ENCODE assay signal across 1 cellular context in the genomic region with DNA sequence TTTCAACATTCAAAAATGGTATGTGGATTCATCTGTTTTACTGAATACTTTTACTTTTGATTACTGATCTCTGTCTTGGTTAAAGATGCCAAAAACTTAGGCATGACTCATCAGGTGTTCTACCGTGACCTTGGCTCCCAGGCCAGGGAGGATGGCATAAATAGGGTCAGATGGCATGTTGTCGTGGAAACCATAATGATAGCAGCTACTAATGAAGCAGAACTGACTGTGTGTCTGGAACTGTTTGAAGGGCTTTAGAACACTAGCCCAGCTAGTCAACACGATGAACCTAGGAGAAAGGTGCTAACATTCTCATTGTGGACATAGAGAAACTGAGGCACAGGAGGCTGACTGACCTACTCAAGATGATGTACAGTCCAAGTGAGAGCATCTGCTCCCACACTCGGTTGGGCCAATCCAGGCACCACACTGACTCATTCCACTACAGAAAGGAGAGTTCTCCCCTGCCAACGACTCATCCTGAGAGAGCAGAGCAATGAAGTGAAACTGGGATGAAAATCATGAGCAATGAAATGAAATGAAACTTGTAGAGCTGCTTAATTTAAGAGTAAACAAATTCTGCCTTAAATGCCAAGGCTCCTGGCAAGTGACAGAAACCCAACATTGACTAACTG.
TF ChIP-seq lines count a peak whose summit lies in the region.

No MANE protein-coding gene starts in this region.

TF ChIP-seq in GM12878, 131 proteins besides CTCF, POLR2A, EP300 and RAD21 (continued from another document and continues in another):
- TF ChIP-seq, protein P1, sequence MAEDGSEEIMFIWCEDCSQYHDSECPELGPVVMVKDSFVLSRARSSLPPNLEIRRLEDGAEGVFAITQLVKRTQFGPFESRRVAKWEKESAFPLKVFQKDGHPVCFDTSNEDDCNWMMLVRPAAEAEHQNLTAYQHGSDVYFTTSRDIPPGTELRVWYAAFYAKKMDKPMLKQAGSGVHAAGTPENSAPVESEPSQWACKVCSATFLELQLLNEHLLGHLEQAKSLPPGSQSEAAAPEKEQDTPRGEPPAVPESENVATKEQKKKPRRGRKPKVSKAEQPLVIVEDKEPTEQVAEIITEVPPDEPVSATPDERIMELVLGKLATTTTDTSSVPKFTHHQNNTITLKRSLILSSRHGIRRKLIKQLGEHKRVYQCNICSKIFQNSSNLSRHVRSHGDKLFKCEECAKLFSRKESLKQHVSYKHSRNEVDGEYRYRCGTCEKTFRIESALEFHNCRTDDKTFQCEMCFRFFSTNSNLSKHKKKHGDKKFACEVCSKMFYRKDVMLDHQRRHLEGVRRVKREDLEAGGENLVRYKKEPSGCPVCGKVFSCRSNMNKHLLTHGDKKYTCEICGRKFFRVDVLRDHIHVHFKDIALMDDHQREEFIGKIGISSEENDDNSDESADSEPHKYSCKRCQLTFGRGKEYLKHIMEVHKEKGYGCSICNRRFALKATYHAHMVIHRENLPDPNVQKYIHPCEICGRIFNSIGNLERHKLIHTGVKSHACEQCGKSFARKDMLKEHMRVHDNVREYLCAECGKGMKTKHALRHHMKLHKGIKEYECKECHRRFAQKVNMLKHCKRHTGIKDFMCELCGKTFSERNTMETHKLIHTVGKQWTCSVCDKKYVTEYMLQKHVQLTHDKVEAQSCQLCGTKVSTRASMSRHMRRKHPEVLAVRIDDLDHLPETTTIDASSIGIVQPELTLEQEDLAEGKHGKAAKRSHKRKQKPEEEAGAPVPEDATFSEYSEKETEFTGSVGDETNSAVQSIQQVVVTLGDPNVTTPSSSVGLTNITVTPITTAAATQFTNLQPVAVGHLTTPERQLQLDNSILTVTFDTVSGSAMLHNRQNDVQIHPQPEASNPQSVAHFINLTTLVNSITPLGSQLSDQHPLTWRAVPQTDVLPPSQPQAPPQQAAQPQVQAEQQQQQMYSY (CRISPR knock-in tag; IDR thresholded peaks at IDR 0.05), result no peak
- no peak for TF ChIP-seq CBX3 (IDR thresholded peaks at IDR 0.05; ENCODE audit: borderline replicate concordance, low read depth)
- TF ChIP-seq RBBP5 (conservative IDR thresholded peaks at IDR 0.05), result no peak
- TF ChIP-seq RCOR1 (conservative IDR thresholded peaks at IDR 0.05; ENCODE audit: low read depth, low read length), result no peak
- TF ChIP-seq, protein P2, sequence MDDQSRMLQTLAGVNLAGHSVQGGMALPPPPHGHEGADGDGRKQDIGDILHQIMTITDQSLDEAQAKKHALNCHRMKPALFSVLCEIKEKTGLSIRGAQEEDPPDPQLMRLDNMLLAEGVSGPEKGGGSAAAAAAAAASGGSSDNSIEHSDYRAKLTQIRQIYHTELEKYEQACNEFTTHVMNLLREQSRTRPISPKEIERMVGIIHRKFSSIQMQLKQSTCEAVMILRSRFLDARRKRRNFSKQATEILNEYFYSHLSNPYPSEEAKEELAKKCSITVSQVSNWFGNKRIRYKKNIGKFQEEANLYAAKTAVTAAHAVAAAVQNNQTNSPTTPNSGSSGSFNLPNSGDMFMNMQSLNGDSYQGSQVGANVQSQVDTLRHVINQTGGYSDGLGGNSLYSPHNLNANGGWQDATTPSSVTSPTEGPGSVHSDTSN (IDR thresholded peaks at IDR 0.05; ENCODE audit: insufficient replicate concordance, low read depth, low read length), result no peak
- TF ChIP-seq NR2F1 (conservative IDR thresholded peaks at IDR 0.05), result 0 out of 2 replicates have a peak, but pooled peaks have one; percentile 23
- TF ChIP-seq ATF7 (IDR thresholded peaks at IDR 0.05; ENCODE audit: low read depth), result no peak
- peak; percentile 70 to 77 for TF ChIP-seq IKZF2 (IDR thresholded peaks at IDR 0.05)
- peak; percentile 68 for TF ChIP-seq BCL11A (IDR thresholded peaks at IDR 0.05; ENCODE audit: low read depth, low read length)
- TF ChIP-seq POLR2AphosphoS2 (IDR thresholded peaks at IDR 0.05; ENCODE audit: low read depth, low read length), result no peak
- TF ChIP-seq, protein P3, sequence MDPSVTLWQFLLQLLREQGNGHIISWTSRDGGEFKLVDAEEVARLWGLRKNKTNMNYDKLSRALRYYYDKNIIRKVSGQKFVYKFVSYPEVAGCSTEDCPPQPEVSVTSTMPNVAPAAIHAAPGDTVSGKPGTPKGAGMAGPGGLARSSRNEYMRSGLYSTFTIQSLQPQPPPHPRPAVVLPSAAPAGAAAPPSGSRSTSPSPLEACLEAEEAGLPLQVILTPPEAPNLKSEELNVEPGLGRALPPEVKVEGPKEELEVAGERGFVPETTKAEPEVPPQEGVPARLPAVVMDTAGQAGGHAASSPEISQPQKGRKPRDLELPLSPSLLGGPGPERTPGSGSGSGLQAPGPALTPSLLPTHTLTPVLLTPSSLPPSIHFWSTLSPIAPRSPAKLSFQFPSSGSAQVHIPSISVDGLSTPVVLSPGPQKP (IDR thresholded peaks at IDR 0.05; ENCODE audit: low read depth, low read length), result no peak
- TF ChIP-seq SIX5 (IDR thresholded peaks at IDR 0.05; ENCODE audit: low read depth, low read length, severe bottlenecking), result no peak
- peak; percentile 26 for TF ChIP-seq SP1 (IDR thresholded peaks at IDR 0.05; ENCODE audit: low read depth, low read length)
- TF ChIP-seq, protein P4, sequence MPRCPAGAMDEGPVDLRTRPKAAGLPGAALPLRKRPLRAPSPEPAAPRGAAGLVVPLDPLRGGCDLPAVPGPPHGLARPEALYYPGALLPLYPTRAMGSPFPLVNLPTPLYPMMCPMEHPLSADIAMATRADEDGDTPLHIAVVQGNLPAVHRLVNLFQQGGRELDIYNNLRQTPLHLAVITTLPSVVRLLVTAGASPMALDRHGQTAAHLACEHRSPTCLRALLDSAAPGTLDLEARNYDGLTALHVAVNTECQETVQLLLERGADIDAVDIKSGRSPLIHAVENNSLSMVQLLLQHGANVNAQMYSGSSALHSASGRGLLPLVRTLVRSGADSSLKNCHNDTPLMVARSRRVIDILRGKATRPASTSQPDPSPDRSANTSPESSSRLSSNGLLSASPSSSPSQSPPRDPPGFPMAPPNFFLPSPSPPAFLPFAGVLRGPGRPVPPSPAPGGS (IDR thresholded peaks at IDR 0.05; ENCODE audit: borderline replicate concordance, insufficient read depth, low read depth, low read length, poor library complexity, severe bottlenecking), result peak; percentile 63
- TF ChIP-seq NFXL1 (IDR thresholded peaks at IDR 0.05; ENCODE audit: borderline replicate concordance), result no peak
- peak; percentile 47 for TF ChIP-seq IKZF1 (conservative IDR thresholded peaks at IDR 0.05)
- peak; percentile 91 for TF ChIP-seq IRF4 (IDR thresholded peaks at IDR 0.05; ENCODE audit: low read depth, low read length)
- TF ChIP-seq, protein P5, sequence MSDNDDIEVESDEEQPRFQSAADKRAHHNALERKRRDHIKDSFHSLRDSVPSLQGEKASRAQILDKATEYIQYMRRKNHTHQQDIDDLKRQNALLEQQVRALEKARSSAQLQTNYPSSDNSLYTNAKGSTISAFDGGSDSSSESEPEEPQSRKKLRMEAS (IDR thresholded peaks at IDR 0.05; ENCODE audit: low read depth, low read length), result no peak
- 0 out of 4 replicates have a peak, but pooled peaks of 1 of the 2 experiments have one; percentile 32 for TF ChIP-seq SRF (IDR thresholded peaks at IDR 0.05; ENCODE audit: low read depth in 2 of 2, low read length in 2 of 2)
- TF ChIP-seq HDGF (IDR thresholded peaks at IDR 0.05), result no peak
- TF ChIP-seq TCF7 (IDR thresholded peaks at IDR 0.05; ENCODE audit: borderline replicate concordance), result no peak
- TF ChIP-seq SREBF1 (IDR thresholded peaks at IDR 0.05; ENCODE audit: low read length), result no peak
- TF ChIP-seq CEBPB (IDR thresholded peaks at IDR 0.05; ENCODE audit: borderline replicate concordance in 1 of 2, low read depth in 2 of 2, low read length in 2 of 2), result no peak
- TF ChIP-seq CHD2 (IDR thresholded peaks at IDR 0.05; ENCODE audit: borderline replicate concordance, low read depth, low read length), result no peak
- TF ChIP-seq YY1 (IDR thresholded peaks at IDR 0.05; ENCODE audit: low read depth, low read length), result no peak
- no peak for TF ChIP-seq ZNF24 (IDR thresholded peaks at IDR 0.05)
- TF ChIP-seq, protein P6, sequence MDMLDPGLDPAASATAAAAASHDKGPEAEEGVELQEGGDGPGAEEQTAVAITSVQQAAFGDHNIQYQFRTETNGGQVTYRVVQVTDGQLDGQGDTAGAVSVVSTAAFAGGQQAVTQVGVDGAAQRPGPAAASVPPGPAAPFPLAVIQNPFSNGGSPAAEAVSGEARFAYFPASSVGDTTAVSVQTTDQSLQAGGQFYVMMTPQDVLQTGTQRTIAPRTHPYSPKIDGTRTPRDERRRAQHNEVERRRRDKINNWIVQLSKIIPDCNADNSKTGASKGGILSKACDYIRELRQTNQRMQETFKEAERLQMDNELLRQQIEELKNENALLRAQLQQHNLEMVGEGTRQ (IDR thresholded peaks at IDR 0.05; ENCODE audit: borderline replicate concordance, low read depth, low read length), result no peak
- TF ChIP-seq, protein P7, sequence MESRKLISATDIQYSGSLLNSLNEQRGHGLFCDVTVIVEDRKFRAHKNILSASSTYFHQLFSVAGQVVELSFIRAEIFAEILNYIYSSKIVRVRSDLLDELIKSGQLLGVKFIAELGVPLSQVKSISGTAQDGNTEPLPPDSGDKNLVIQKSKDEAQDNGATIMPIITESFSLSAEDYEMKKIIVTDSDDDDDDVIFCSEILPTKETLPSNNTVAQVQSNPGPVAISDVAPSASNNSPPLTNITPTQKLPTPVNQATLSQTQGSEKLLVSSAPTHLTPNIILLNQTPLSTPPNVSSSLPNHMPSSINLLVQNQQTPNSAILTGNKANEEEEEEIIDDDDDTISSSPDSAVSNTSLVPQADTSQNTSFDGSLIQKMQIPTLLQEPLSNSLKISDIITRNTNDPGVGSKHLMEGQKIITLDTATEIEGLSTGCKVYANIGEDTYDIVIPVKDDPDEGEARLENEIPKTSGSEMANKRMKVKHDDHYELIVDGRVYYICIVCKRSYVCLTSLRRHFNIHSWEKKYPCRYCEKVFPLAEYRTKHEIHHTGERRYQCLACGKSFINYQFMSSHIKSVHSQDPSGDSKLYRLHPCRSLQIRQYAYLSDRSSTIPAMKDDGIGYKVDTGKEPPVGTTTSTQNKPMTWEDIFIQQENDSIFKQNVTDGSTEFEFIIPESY (IDR thresholded peaks at IDR 0.05), result no peak
- no peak for TF ChIP-seq KDM1A (IDR thresholded peaks at IDR 0.05; ENCODE audit: borderline replicate concordance)
- no peak for TF ChIP-seq STAT3 (IDR thresholded peaks at IDR 0.05; ENCODE audit: low read depth, low read length)
- peak; percentile 90 for TF ChIP-seq EED (IDR thresholded peaks at IDR 0.05; ENCODE audit: low read depth)
- 0 out of 2 replicates have a peak, but pooled peaks have one; percentile 43 for TF ChIP-seq FOXM1 (IDR thresholded peaks at IDR 0.05; ENCODE audit: low read depth, low read length)
- no peak for TF ChIP-seq EGR1 (IDR thresholded peaks at IDR 0.05; ENCODE audit: borderline replicate concordance in 1 of 2, low read depth in 2 of 2, low read length in 2 of 2)
- TF ChIP-seq, protein P8, sequence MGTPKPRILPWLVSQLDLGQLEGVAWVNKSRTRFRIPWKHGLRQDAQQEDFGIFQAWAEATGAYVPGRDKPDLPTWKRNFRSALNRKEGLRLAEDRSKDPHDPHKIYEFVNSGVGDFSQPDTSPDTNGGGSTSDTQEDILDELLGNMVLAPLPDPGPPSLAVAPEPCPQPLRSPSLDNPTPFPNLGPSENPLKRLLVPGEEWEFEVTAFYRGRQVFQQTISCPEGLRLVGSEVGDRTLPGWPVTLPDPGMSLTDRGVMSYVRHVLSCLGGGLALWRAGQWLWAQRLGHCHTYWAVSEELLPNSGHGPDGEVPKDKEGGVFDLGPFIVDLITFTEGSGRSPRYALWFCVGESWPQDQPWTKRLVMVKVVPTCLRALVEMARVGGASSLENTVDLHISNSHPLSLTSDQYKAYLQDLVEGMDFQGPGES (IDR thresholded peaks at IDR 0.05), result no peak
- no peak for TF ChIP-seq TBL1XR1 (IDR thresholded peaks at IDR 0.05; ENCODE audit: low read depth, low read length)
- no peak for TF ChIP-seq SMAD1 (IDR thresholded peaks at IDR 0.05; ENCODE audit: low read depth, partially characterized antibody)
- 0 out of 2 replicates have a peak, but pooled peaks have one; percentile 35 for TF ChIP-seq TCF3 (IDR thresholded peaks at IDR 0.05; ENCODE audit: borderline replicate concordance, insufficient read depth, low read depth, low read length)
- no peak for TF ChIP-seq GABPA (IDR thresholded peaks at IDR 0.05; ENCODE audit: low read depth)
- TF ChIP-seq TCF12 (IDR thresholded peaks at IDR 0.05; ENCODE audit: low read depth, low read length), result peak; percentile 53; the same call in 1 of the 2 replicates
- peak in 1 of 2 experiments; percentile 11; a peak in 1 of 4 replicates for TF ChIP-seq BHLHE40 (IDR thresholded peaks at IDR 0.05; ENCODE audit: borderline replicate concordance in 1 of 2, low read depth in 2 of 2, low read length in 1 of 2)
- no peak for TF ChIP-seq SMAD5 (IDR thresholded peaks at IDR 0.05; ENCODE audit: low read depth)
- TF ChIP-seq CREM (IDR thresholded peaks at IDR 0.05; ENCODE audit: low read depth), result 0 out of 2 replicates have a peak, but pooled peaks have one; percentile 33
- TF ChIP-seq EZH2 (IDR thresholded peaks at IDR 0.05; ENCODE audit: borderline replicate concordance, control insufficient read depth, low read depth, low read length), result no peak
- TF ChIP-seq, protein P9, sequence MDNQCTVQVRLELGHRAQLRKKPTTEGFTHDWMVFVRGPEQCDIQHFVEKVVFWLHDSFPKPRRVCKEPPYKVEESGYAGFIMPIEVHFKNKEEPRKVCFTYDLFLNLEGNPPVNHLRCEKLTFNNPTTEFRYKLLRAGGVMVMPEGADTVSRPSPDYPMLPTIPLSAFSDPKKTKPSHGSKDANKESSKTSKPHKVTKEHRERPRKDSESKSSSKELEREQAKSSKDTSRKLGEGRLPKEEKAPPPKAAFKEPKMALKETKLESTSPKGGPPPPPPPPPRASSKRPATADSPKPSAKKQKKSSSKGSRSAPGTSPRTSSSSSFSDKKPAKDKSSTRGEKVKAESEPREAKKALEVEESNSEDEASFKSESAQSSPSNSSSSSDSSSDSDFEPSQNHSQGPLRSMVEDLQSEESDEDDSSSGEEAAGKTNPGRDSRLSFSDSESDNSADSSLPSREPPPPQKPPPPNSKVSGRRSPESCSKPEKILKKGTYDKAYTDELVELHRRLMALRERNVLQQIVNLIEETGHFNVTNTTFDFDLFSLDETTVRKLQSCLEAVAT (IDR thresholded peaks at IDR 0.05), result no peak
